Comparison of ENCODE assay signal across 2 cellular contexts in genomic region chr5:867300-867699, GRCh38.
TF ChIP-seq lines count a peak whose summit lies in the region.

No MANE protein-coding gene starts in this region.

TF ChIP-seq in GM12891, 5 proteins besides CTCF, POLR2A, EP300 and RAD21:
- TF ChIP-seq TAF1 (IDR thresholded peaks at IDR 0.05; ENCODE audit: low read depth, low read length) (no peak), POLR2AphosphoS5 (IDR thresholded peaks at IDR 0.05; ENCODE audit: low read depth, low read length) (no peak), POU2F2 (IDR thresholded peaks at IDR 0.05; ENCODE audit: low read depth, low read length) (no peak), SPI1 (IDR thresholded peaks at IDR 0.05; ENCODE audit: low read depth, low read length) (no peak), PAX5 (IDR thresholded peaks at IDR 0.05; ENCODE audit: insufficient read depth, low read length, severe bottlenecking) (no peak)
TF ChIP-seq in GM12891: peak in this region for 0.

TF ChIP-seq in HepG2, 621 proteins besides CTCF, POLR2A, EP300 and RAD21:
- TF ChIP-seq ZNF678 (CRISPR knock-in tag; IDR thresholded peaks at IDR 0.05): no peak
- TF ChIP-seq ZNF792 (CRISPR knock-in tag; IDR thresholded peaks at IDR 0.05): no peak
- no peak for TF ChIP-seq ZNF235 (CRISPR knock-in tag; IDR thresholded peaks at IDR 0.05; ENCODE audit: borderline replicate concordance)
- TF ChIP-seq, protein P1, sequence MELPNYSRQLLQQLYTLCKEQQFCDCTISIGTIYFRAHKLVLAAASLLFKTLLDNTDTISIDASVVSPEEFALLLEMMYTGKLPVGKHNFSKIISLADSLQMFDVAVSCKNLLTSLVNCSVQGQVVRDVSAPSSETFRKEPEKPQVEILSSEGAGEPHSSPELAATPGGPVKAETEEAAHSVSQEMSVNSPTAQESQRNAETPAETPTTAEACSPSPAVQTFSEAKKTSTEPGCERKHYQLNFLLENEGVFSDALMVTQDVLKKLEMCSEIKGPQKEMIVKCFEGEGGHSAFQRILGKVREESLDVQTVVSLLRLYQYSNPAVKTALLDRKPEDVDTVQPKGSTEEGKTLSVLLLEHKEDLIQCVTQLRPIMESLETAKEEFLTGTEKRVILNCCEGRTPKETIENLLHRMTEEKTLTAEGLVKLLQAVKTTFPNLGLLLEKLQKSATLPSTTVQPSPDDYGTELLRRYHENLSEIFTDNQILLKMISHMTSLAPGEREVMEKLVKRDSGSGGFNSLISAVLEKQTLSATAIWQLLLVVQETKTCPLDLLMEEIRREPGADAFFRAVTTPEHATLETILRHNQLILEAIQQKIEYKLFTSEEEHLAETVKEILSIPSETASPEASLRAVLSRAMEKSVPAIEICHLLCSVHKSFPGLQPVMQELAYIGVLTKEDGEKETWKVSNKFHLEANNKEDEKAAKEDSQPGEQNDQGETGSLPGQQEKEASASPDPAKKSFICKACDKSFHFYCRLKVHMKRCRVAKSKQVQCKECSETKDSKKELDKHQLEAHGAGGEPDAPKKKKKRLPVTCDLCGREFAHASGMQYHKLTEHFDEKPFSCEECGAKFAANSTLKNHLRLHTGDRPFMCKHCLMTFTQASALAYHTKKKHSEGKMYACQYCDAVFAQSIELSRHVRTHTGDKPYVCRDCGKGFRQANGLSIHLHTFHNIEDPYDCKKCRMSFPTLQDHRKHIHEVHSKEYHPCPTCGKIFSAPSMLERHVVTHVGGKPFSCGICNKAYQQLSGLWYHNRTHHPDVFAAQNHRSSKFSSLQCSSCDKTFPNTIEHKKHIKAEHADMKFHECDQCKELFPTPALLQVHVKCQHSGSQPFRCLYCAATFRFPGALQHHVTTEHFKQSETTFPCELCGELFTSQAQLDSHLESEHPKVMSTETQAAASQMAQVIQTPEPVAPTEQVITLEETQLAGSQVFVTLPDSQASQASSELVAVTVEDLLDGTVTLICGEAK (IDR thresholded peaks at IDR 0.05): no peak
- TF ChIP-seq, protein P1 (CRISPR knock-in tag; IDR thresholded peaks at IDR 0.05): no peak
- no peak for TF ChIP-seq NRL (CRISPR knock-in tag; IDR thresholded peaks at IDR 0.05; ENCODE audit: borderline replicate concordance)
- TF ChIP-seq, protein P2, sequence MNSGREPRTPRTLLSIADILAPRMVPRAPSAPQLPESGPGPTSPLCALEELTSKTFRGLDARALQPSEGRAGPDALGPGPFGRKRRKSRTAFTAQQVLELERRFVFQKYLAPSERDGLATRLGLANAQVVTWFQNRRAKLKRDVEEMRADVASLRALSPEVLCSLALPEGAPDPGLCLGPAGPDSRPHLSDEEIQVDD (CRISPR knock-in tag; IDR thresholded peaks at IDR 0.05; ENCODE audit: borderline replicate concordance): no peak
- TF ChIP-seq, protein P3, sequence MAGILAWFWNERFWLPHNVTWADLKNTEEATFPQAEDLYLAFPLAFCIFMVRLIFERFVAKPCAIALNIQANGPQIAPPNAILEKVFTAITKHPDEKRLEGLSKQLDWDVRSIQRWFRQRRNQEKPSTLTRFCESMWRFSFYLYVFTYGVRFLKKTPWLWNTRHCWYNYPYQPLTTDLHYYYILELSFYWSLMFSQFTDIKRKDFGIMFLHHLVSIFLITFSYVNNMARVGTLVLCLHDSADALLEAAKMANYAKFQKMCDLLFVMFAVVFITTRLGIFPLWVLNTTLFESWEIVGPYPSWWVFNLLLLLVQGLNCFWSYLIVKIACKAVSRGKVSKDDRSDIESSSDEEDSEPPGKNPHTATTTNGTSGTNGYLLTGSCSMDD (CRISPR knock-in tag; IDR thresholded peaks at IDR 0.05): no peak
- TF ChIP-seq, protein P4, sequence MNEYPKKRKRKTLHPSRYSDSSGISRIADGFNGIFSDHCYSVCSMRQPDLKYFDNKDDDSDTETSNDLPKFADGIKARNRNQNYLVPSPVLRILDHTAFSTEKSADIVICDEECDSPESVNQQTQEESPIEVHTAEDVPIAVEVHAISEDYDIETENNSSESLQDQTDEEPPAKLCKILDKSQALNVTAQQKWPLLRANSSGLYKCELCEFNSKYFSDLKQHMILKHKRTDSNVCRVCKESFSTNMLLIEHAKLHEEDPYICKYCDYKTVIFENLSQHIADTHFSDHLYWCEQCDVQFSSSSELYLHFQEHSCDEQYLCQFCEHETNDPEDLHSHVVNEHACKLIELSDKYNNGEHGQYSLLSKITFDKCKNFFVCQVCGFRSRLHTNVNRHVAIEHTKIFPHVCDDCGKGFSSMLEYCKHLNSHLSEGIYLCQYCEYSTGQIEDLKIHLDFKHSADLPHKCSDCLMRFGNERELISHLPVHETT (CRISPR knock-in tag; conservative IDR thresholded peaks at IDR 0.05): no peak
- TF ChIP-seq CCAR2 (optimal IDR thresholded peaks at IDR 0.05; ENCODE audit: low read depth, low read length): no peak
- TF ChIP-seq MXI1 (IDR thresholded peaks at IDR 0.05; ENCODE audit: borderline replicate concordance, low read depth, low read length): no peak
- TF ChIP-seq ZSCAN12 (CRISPR knock-in tag; IDR thresholded peaks at IDR 0.05): no peak
- no peak for TF ChIP-seq SRSF4 (IDR thresholded peaks at IDR 0.05; ENCODE audit: low read depth, low read length, poor library complexity, severe bottlenecking)
- no peak for TF ChIP-seq BCLAF1 (IDR thresholded peaks at IDR 0.05)
- TF ChIP-seq ZNF343 (CRISPR knock-in tag; IDR thresholded peaks at IDR 0.05): no peak
- TF ChIP-seq, protein P5, sequence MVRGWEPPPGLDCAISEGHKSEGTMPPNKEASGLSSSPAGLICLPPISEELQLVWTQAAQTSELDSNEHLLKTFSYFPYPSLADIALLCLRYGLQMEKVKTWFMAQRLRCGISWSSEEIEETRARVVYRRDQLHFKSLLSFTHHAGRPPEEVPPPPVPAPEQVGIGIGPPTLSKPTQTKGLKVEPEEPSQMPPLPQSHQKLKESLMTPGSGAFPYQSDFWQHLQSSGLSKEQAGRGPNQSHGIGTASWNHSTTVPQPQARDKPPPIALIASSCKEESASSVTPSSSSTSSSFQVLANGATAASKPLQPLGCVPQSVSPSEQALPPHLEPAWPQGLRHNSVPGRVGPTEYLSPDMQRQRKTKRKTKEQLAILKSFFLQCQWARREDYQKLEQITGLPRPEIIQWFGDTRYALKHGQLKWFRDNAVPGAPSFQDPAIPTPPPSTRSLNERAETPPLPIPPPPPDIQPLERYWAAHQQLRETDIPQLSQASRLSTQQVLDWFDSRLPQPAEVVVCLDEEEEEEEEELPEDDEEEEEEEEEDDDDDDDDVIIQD (CRISPR knock-in tag; IDR thresholded peaks at IDR 0.05; ENCODE audit: low read depth): no peak
- TF ChIP-seq, protein P6, sequence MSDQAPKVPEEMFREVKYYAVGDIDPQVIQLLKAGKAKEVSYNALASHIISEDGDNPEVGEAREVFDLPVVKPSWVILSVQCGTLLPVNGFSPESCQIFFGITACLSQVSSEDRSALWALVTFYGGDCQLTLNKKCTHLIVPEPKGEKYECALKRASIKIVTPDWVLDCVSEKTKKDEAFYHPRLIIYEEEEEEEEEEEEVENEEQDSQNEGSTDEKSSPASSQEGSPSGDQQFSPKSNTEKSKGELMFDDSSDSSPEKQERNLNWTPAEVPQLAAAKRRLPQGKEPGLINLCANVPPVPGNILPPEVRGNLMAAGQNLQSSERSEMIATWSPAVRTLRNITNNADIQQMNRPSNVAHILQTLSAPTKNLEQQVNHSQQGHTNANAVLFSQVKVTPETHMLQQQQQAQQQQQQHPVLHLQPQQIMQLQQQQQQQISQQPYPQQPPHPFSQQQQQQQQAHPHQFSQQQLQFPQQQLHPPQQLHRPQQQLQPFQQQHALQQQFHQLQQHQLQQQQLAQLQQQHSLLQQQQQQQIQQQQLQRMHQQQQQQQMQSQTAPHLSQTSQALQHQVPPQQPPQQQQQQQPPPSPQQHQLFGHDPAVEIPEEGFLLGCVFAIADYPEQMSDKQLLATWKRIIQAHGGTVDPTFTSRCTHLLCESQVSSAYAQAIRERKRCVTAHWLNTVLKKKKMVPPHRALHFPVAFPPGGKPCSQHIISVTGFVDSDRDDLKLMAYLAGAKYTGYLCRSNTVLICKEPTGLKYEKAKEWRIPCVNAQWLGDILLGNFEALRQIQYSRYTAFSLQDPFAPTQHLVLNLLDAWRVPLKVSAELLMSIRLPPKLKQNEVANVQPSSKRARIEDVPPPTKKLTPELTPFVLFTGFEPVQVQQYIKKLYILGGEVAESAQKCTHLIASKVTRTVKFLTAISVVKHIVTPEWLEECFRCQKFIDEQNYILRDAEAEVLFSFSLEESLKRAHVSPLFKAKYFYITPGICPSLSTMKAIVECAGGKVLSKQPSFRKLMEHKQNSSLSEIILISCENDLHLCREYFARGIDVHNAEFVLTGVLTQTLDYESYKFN (CRISPR knock-in tag; conservative IDR thresholded peaks at IDR 0.05): no peak
